Comparison of ENCODE assay signal across 8 cellular contexts in the genomic region with DNA sequence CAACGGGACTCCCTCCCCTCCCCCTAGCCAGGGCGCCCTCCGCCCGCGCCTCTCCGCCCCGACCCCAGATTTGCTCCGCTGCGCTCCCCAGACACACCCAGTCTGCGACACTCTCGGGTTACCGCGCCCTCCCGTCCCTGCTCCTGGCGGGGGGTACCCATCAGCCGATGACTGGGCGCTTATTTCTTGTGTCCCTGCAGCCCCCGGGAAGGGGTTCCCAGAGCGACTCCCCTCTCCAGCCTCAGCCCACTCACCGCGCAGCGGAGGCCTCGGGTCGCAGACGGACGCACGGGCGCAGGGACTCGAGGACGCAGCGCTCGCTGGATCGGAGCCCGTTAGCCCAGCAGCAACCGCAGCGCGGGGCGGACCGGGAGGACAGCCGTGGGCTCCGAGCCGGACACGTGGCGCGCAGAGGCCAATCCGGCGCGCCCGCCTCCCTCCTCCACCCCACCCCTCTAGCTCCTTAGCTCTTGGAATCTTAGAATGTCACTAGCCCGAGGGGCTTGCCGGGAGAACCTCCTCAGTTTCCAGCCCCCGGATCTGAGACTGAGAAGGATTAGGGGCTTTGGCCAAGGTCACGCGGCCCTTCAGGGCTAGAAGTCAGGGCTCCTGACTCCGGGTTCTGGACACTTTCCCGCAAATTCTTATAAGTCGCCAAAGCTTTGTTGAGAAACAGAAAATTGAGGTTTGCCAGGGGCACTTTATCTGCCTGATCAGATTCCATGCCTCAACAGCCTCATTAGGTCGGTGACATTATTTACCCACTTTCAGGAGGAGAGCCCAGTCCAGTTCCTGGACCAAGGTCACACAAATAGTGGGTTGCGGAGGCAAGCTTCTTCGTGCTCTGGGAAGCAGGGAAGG. TPM values are rescaled to one million over a fixed set of nuclear protein-coding genes. Genes with fewer than 3 reads are reported as not detected.
DNase-seq lines count a peak whose midpoint lies in the region; ATAC-seq, FAIRE-seq and TF ChIP-seq lines count a peak whose summit lies in the region.

ANXA6 (minus strand) TSS at position 354 of the 861 bp plus-strand sequence. CDS start 9,878 bp downstream, outside the sequence.

- peaks cover 73% of the 10 kb centered on the region for H3K4me1 Mint-ChIP-seq in activated naive CD4-positive, alpha-beta T cell treated with anti-CD3 and anti-CD28 coated beads, Interleukin-2, amount 50 U/mL, for 24 hours

- H3K4me3 Mint-ChIP-seq in activated naive CD4-positive, alpha-beta T cell treated with anti-CD3 and anti-CD28 coated beads, Interleukin-2, amount 50 U/mL, for 24 hours: peak within 1 kb of the TSS; percentile 89

- peak within 1 kb of the TSS; percentile 96 for H3K27ac Mint-ChIP-seq in activated naive CD4-positive, alpha-beta T cell treated with anti-CD3 and anti-CD28 coated beads, Interleukin-2, amount 50 U/mL, for 24 hours

- peaks cover 4% of the 10 kb centered on the region for H3K36me3 Mint-ChIP-seq in activated naive CD4-positive, alpha-beta T cell treated with anti-CD3 and anti-CD28 coated beads, Interleukin-2, amount 50 U/mL, for 24 hours

- no peak for TF ChIP-seq CTCF in neutrophil (IDR thresholded peaks at IDR 0.05)

- no peaks in the 10 kb centered on the region for H3K36me3 ChIP-seq in neutrophil
- no peaks in the 10 kb centered on the region for H3K36me3 ChIP-seq in thymus (ENCODE audit: control insufficient read depth, insufficient read depth)

- TF ChIP-seq POLR2A in Raji (IDR thresholded peaks at IDR 0.05; ENCODE audit: insufficient read depth, low read depth, low read length): peak; percentile 61

- WGBS in thymus: 2% methylated on average over 60 of the region's 60 CpGs

- H3K9me3 Mint-ChIP-seq in activated naive CD4-positive, alpha-beta T cell treated with anti-CD3 and anti-CD28 coated beads, Interleukin-2, amount 50 U/mL, for 24 hours: no peaks in the 10 kb centered on the region

- peak; percentile 46 for ATAC-seq in GM21360 (IDR thresholded peaks at IDR 0.05; ENCODE audit: unreplicated experiment)

- H3K4me3 ChIP-seq in neutrophil (ENCODE audit: low read depth in 1 of 2, low read length in 1 of 2): peak within 1 kb of the TSS; percentile 86 to 88
- peak within 1 kb of the TSS; percentile 92 for H3K4me3 ChIP-seq in thymus (ENCODE audit: low read length)

- no peaks in the 10 kb centered on the region for H3K27me3 Mint-ChIP-seq in activated naive CD4-positive, alpha-beta T cell treated with anti-CD3 and anti-CD28 coated beads, Interleukin-2, amount 50 U/mL, for 24 hours

- in situ Hi-C loops in Caki2 (cut with HindIII; ENCODE audit: low pct_unique_long_range_greater_than_20kb, low sequenced_read_pairs): no loop called here

- DNase-seq in Caki2 (ENCODE audit: low read depth): peak; percentile 75
- peak; percentile 92 for DNase-seq in HTR-8/SVneo (ENCODE audit: insufficient read length, low spot score)
- DNase-seq in globus pallidus (ENCODE audit: low spot score): peak; percentile 74

- no peaks in the 10 kb centered on the region for H3K9me3 ChIP-seq in neutrophil
- no peaks in the 10 kb centered on the region for H3K9me3 ChIP-seq in thymus (ENCODE audit: control insufficient read depth)

- H3K4me1 ChIP-seq in neutrophil (ENCODE audit: control insufficient read depth in 1 of 2, insufficient read depth in 1 of 2, low read depth in 1 of 2, low read length in 1 of 2) (peaks cover 50 to 52% of the 10 kb centered on the region in 2 experiments), thymus (ENCODE audit: control insufficient read depth, insufficient read depth, low read length) (peaks cover 38% of the 10 kb centered on the region)

- H3K27me3 ChIP-seq in neutrophil (no peaks in the 10 kb centered on the region), thymus (ENCODE audit: control insufficient read depth, insufficient read depth) (no peaks in the 10 kb centered on the region)

- FAIRE-seq in HTR-8/SVneo (lab: Jason Lieb, UNC): peak; percentile 88

- peak within 1 kb of the TSS; percentile 76 for H3K27ac ChIP-seq in neutrophil
- H3K27ac ChIP-seq in thymus (ENCODE audit: low read depth): peak within 1 kb of the TSS; percentile 93

RNA-seq across cellular contexts. Expression of gene ANXA6, which starts in this region (rescaled TPM):
- total RNA-seq in Caki2 (2014; rRNA removed; shearing (Covaris generic); ENCODE audit: low replicate concordance): 81.1 and 98.2 TPM in 2 replicates
- polyA plus RNA-seq in thymus: 122 TPM

Comparison
In these comparisons a context has a peak if more than half of its experiments do, and no peak if none do; other contexts are left out.
1. Peak in every context shown above with its lines: DNase-seq, ATAC-seq, H3K4me3 ChIP-seq and H3K27ac ChIP-seq.